32 cellular contexts compared by ENCODE assay signal in the genomic region with DNA sequence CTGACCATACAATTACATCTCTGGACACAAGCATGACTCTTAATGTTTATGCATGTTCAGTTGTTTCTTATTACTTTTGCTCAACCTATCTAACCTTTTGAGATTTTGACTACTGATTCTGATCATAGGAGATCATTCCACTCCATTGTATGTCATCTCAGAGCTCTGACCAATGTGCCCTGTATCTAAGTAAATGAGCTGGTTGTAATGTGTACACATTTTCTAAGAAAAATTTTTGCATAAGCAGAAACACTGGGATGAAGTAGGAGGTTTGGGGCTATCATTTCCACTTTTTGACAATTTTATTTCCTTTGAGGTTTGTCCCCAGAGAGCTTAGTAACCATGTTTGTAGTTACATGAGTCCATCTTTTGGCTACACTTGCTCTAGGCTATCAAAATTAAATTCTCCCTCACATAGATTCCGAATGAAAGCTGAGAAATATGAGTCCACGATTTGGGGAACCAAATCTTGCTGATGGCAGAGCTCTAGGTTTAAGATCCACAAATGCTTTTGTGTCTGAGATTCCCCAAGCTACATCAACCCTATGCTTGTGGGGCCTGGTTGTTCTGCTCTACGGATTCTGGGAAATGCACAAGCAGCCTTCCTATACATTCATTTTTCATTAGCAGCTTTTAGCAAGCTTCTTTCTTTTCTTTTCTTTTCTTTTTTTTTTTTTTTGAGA. TPM values are rescaled to one million over a fixed set of nuclear protein-coding genes. Genes with fewer than 3 reads are reported as not detected.
DNase-seq lines count a peak whose midpoint lies in the region; ATAC-seq and TF ChIP-seq lines count a peak whose summit lies in the region.
"Had no signal": no experiment of that assay in that cellular context is flagged by ENCODE, and none has a peak within 500 bp of the region (broad histone marks: within the 10 kb centered on the region; RNA-seq: fewer than 3 reads in every experiment).

No MANE protein-coding gene starts in this region.

- H3K27me3 Mint-ChIP-seq in activated CD4-positive, alpha-beta memory T cell treated with anti-CD3 and anti-CD28 coated beads for 36 hours, result no peaks in the 10 kb centered on the region
- H3K27me3 Mint-ChIP-seq in stimulated activated naive CD8-positive, alpha-beta T cell treated with anti-CD3 and anti-CD28 coated beads, Interleukin-15, amount 100 ng/mL, for 72 hours, result peaks cover 30% of the 10 kb centered on the region

- DNase-seq in Right ventricle myocardium superior, result no peak
- DNase-seq in right atrium auricular region (ENCODE audit: low spot score), result no peak
- DNase-seq in activated CD4-positive, alpha-beta memory T cell treated with anti-CD3 and anti-CD28 coated beads for 36 hours, result no peak
- DNase-seq in left lung, result no peak
- no peak for DNase-seq in stimulated activated naive CD8-positive, alpha-beta T cell treated with anti-CD3 and anti-CD28 coated beads, Interleukin-15, amount 100 ng/mL, for 72 hours
- DNase-seq in SKM-1 treated with dmso at 0.1 percent for 144 hours (lab: John Stamatoyannopoulos, UW; ENCODE audit: unreplicated experiment), result no peak
- DNase-seq in superior temporal gyrus (ENCODE audit: extremely low spot score), result no peak
- no peak for DNase-seq in iPS-NIHi7 (ENCODE audit: extremely low spot score)
- DNase-seq: activated CD4-positive, alpha-beta T cell treated with anti-CD3 and anti-CD28 coated beads for 4 hours; adrenal gland; body of pancreas; cerebellar nuclear complex; DMS79; dorsolateral prefrontal cortex; GDM1; immature natural killer cell; KG1; left colon; mesenchymal stem cell; NCI-H146; occipital lobe; PC-3 had no signal

- ATAC-seq in Right ventricle myocardium superior (ENCODE audit: poor library complexity) (peak; percentile 39), left lung (peak; percentile 43)
- ATAC-seq in stimulated activated naive CD8-positive, alpha-beta T cell treated with anti-CD3 and anti-CD28 coated beads, Interleukin-15, amount 100 ng/mL, for 72 hours, result peak; percentile 52
- ATAC-seq: body of pancreas, gastroesophageal sphincter, HCT116, left colon, PC-3, Right ventricle myocardium inferior had no signal

- H3K4me1 Mint-ChIP-seq in activated CD4-positive, alpha-beta memory T cell treated with anti-CD3 and anti-CD28 coated beads for 36 hours (ENCODE audit: low read depth), result peaks cover 24% of the 10 kb centered on the region
- peaks cover 44% of the 10 kb centered on the region for H3K4me1 Mint-ChIP-seq in stimulated activated naive CD8-positive, alpha-beta T cell treated with anti-CD3 and anti-CD28 coated beads, Interleukin-15, amount 100 ng/mL, for 72 hours

- intact Hi-C loops in Right ventricle myocardium superior (cut with DNase I), result no loop called here
- intact Hi-C loops in activated CD4-positive, alpha-beta memory T cell treated with anti-CD3 and anti-CD28 coated beads for 36 hours (cut with micrococcal nuclease), result loop anchor here (5.0 kb wide), 1 partner anchor 460 kb away; no protein-coding TSS in a partner anchor
- intact Hi-C loops in left lung (cut with DNase I), result no loop called here

- H3K27ac ChIP-seq in right atrium auricular region, result no peak overlapping the region
- H3K27ac ChIP-seq in left lung, result peak overlapping the region in 1 of 2 donors; percentile 85
- H3K27ac ChIP-seq: adrenal gland, dorsolateral prefrontal cortex, gastroesophageal sphincter, hepatocyte, suprapubic skin, VCaP had no signal

- peaks cover 5% of the 10 kb centered on the region for H3K9me3 Mint-ChIP-seq in activated CD4-positive, alpha-beta memory T cell treated with anti-CD3 and anti-CD28 coated beads for 36 hours
- H3K9me3 Mint-ChIP-seq in stimulated activated naive CD8-positive, alpha-beta T cell treated with anti-CD3 and anti-CD28 coated beads, Interleukin-15, amount 100 ng/mL, for 72 hours, result peaks cover 0 to 9% of the 10 kb centered on the region in 2 donors

- no peak overlapping the region for H3K4me3 Mint-ChIP-seq in activated CD4-positive, alpha-beta memory T cell treated with anti-CD3 and anti-CD28 coated beads for 36 hours
- H3K4me3 Mint-ChIP-seq in stimulated activated naive CD8-positive, alpha-beta T cell treated with anti-CD3 and anti-CD28 coated beads, Interleukin-15, amount 100 ng/mL, for 72 hours, result peak overlapping the region; percentile 63 to 66

- CTCF ChIA-PET in activated CD4-positive, alpha-beta memory T cell treated with anti-CD3 and anti-CD28 coated beads for 36 hours (lab: Charles Lee), result interaction anchor here (0.7 to 1.3 kb wide), 6 partner anchors 10 to 386 kb away, joined by 3 to 6 read pairs (median 3); no protein-coding TSS in a partner anchor

- no peaks in the 10 kb centered on the region for H3K4me1 ChIP-seq in right atrium auricular region
- H3K4me1 ChIP-seq in left lung, result peaks cover 0 to 27% of the 10 kb centered on the region in 2 donors
- H3K4me1 ChIP-seq: adrenal gland, body of pancreas, gastroesophageal sphincter, suprapubic skin had no signal

- H3K36me3 ChIP-seq in right atrium auricular region (no peaks in the 10 kb centered on the region), left lung (no peaks in the 10 kb centered on the region)
- H3K36me3 ChIP-seq: adrenal gland, gastroesophageal sphincter, suprapubic skin had no signal

- H3K27me3 ChIP-seq in right atrium auricular region (no peaks in the 10 kb centered on the region), left lung (no peaks in the 10 kb centered on the region)
- H3K27me3 ChIP-seq: adrenal gland, body of pancreas, gastroesophageal sphincter, hepatocyte, suprapubic skin had no signal

- no peak for TF ChIP-seq CTCF in right atrium auricular region (IDR thresholded peaks at IDR 0.05)
- TF ChIP-seq CTCF in left lung (IDR thresholded peaks at IDR 0.05), result no peak

- POLR2A ChIA-PET in activated CD4-positive, alpha-beta memory T cell treated with anti-CD3 and anti-CD28 coated beads for 36 hours (lab: Charles Lee), result interaction anchor here (1.1 to 1.4 kb wide), 2 partner anchors 153 to 172 kb away, joined by 4 to 5 read pairs; no protein-coding TSS in a partner anchor

- peak overlapping the region; percentile 56 for H3K27ac Mint-ChIP-seq in activated CD4-positive, alpha-beta memory T cell treated with anti-CD3 and anti-CD28 coated beads for 36 hours
- peak overlapping the region; percentile 17 to 75 for H3K27ac Mint-ChIP-seq in stimulated activated naive CD8-positive, alpha-beta T cell treated with anti-CD3 and anti-CD28 coated beads, Interleukin-15, amount 100 ng/mL, for 72 hours
- H3K27ac Mint-ChIP-seq: immature natural killer cell had no signal

- H3K36me3 Mint-ChIP-seq in activated CD4-positive, alpha-beta memory T cell treated with anti-CD3 and anti-CD28 coated beads for 36 hours, result no peaks in the 10 kb centered on the region
- H3K36me3 Mint-ChIP-seq: immature natural killer cell had no signal

- no peaks in the 10 kb centered on the region for H3K9me3 ChIP-seq in right atrium auricular region
- H3K9me3 ChIP-seq in left lung, result no peaks in the 10 kb centered on the region
- H3K9me3 ChIP-seq: adrenal gland, body of pancreas, gastroesophageal sphincter, suprapubic skin had no signal

- H3K4me3 ChIP-seq in right atrium auricular region (no peak overlapping the region), left lung (no peak overlapping the region)
- H3K4me3 ChIP-seq: adrenal gland, body of pancreas, dorsolateral prefrontal cortex, gastroesophageal sphincter, hepatocyte, suprapubic skin had no signal

RNA-seq across cellular contexts. Expression of a gene that starts 21.3 kb away (rescaled TPM):
- total RNA-seq in Right ventricle myocardium superior (not detected), right atrium auricular region (under 1 TPM in 1 of 2 donors, not detected in 1; 0.63 TPM), left lung (10 to 100 TPM in 1 of 2 donors, under 1 TPM in 1; 0.35 to 15.7 TPM)
- total RNA-seq in activated CD4-positive, alpha-beta memory T cell treated with anti-CD3 and anti-CD28 coated beads for 36 hours, result not detected
- total RNA-seq: body of pancreas, endothelial cell of umbilical vein, fibroblast of lung, NCI-H460, occipital lobe, PC-3, suprapubic skin, ureter had no signal

RNA-seq across cellular contexts. Expression of a gene that starts 36.2 kb away (rescaled TPM):
- total RNA-seq in Right ventricle myocardium superior (not detected), right atrium auricular region (not detected), left lung (under 1 TPM; 0.32 to 0.42 TPM)
- total RNA-seq in activated CD4-positive, alpha-beta memory T cell treated with anti-CD3 and anti-CD28 coated beads for 36 hours, result not detected
- total RNA-seq: adrenal gland, body of pancreas, endothelial cell of umbilical vein, fibroblast of lung, gastroesophageal sphincter, hepatocyte, left colon, NCI-H460, occipital lobe, PC-3, Right ventricle myocardium inferior, suprapubic skin, ureter had no signal

RNA-seq across cellular contexts. Expression of a gene that starts 48.7 kb away (rescaled TPM):
- 0.54 TPM for total RNA-seq in Right ventricle myocardium superior
- total RNA-seq in right atrium auricular region, result 1 to 10 TPM in 1 of 2 donors, not detected in 1; 3.2 TPM
- not detected for total RNA-seq in activated CD4-positive, alpha-beta memory T cell treated with anti-CD3 and anti-CD28 coated beads for 36 hours
- total RNA-seq in left lung, result 10 to 100 TPM in 1 of 2 donors, 1 to 10 TPM in 1; 5.5 to 37.5 TPM
- total RNA-seq: endothelial cell of umbilical vein, fibroblast of lung, hepatocyte, left colon, NCI-H460, occipital lobe, PC-3 had no signal
